In the genomic region with DNA sequence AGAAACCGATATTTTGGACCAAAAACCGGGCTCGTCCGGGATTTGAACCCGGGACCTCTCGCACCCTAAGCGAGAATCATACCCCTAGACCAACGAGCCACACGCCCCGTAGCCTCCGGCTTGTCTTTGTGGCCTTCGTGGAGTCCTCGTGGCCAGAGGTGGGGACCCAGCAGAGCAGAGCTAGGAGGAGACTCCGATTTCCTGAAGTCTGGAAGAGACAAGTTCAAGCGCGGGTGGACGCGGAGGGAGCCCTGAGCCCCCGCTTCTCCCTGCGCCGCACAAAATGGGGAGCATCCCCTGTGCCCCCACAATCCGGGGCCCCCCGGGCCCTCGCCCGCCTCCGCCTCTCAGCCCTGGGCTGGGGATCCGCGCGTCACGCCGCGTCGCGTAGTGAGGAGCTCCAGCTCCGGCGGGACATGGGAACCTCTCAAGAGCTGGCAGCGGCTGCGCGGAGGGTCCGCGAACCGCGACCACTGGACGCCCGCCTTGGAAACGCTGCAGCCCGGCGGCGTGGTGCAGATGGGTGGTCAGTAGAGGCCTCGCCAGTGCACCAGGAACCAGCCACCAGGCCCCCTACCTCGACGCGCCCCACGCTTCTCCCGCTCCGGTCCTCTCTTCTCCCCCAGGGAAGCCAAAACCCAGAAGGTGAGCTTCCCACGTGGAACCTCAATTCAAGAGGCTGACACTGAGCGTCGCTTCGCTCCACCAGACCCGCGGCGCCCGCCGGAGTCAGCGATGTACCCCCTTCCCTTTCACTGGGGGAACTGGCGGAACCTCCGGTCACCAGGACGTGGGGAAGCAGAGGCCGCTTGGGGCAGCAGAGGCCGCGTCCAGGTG, we compare ENCODE assay signal across 9 cellular contexts. TPM values are rescaled to one million over a fixed set of nuclear protein-coding genes. Genes with fewer than 3 reads are reported as not detected.
A peak's percentile ranks its signal among the peaks of the same experiment; 100 is the strongest.
DNase-seq lines count a peak whose midpoint lies in the region; ATAC-seq and TF ChIP-seq lines count a peak whose summit lies in the region.
"Had no signal": no experiment of that assay in that cellular context is flagged by ENCODE, and none has a peak within 500 bp of the region (broad histone marks: within the 10 kb centered on the region; RNA-seq: fewer than 3 reads in every experiment).

No MANE protein-coding gene starts in this region.

- H3K4me1 Mint-ChIP-seq in CD8-positive, alpha-beta memory T cell: peaks cover 24 to 30% (median 30%) of the 10 kb centered on the region in 3 donors
- peaks cover 34% of the 10 kb centered on the region for H3K4me1 Mint-ChIP-seq in activated CD8-positive, alpha-beta T cell treated with anti-CD3 and anti-CD28 coated beads, Interleukin-2, amount 10 ng/mL, durations not matched to agents 7 days and 5 days (ENCODE audit: low read depth)

- DNase-seq in CD8-positive, alpha-beta memory T cell: peak in 3 of 5 donors; percentile 19 to 63 (median 40)
- DNase-seq in activated CD8-positive, alpha-beta T cell treated with anti-CD3 and anti-CD28 coated beads, Interleukin-2, amount 10 ng/mL, durations not matched to agents 7 days and 5 days: peak; percentile 66
- DNase-seq in fibroblast of gingiva (ENCODE audit: low read depth): peak; percentile 49
- DNase-seq in osteoblast (ENCODE audit: insufficient read length, low spot score, missing footprints): peak; percentile 91
- no peak for DNase-seq in central memory CD4-positive, alpha-beta T cell

- H3K9me3 ChIP-seq in CD8-positive, alpha-beta memory T cell (ENCODE audit: low read length): no peaks in the 10 kb centered on the region
- H3K9me3 ChIP-seq in HUES6 (ENCODE audit: control insufficient read depth, insufficient read depth, low read depth, low read length) (no peaks in the 10 kb centered on the region), osteoblast (ENCODE audit: low read depth, low read length) (no peaks in the 10 kb centered on the region)

- peak; percentile 42 for ATAC-seq in activated CD8-positive, alpha-beta T cell treated with anti-CD3 and anti-CD28 coated beads, Interleukin-2, amount 10 ng/mL, durations not matched to agents 7 days and 5 days
- ATAC-seq in HG03442 (IDR thresholded peaks at IDR 0.05; ENCODE audit: unreplicated experiment) (no peak), HG02938 (IDR thresholded peaks at IDR 0.05; ENCODE audit: unreplicated experiment) (no peak)

- H3K9me3 Mint-ChIP-seq in CD8-positive, alpha-beta memory T cell: peaks cover 0 to 7% (median 6%) of the 10 kb centered on the region in 5 donors
- H3K9me3 Mint-ChIP-seq in activated CD8-positive, alpha-beta T cell treated with anti-CD3 and anti-CD28 coated beads, Interleukin-2, amount 10 ng/mL, durations not matched to agents 7 days and 5 days (ENCODE audit: insufficient read depth): no peaks in the 10 kb centered on the region

- H3K27ac Mint-ChIP-seq in CD8-positive, alpha-beta memory T cell: peak overlapping the region in 4 of 8 donors; percentile 17 to 86 (median 52)
- peak overlapping the region; percentile 86 for H3K27ac Mint-ChIP-seq in activated CD8-positive, alpha-beta T cell treated with anti-CD3 and anti-CD28 coated beads, Interleukin-2, amount 10 ng/mL, durations not matched to agents 7 days and 5 days

- POLR2A ChIA-PET in CD8-positive, alpha-beta memory T cell (lab: Charles Lee): interaction anchor here (1.3 to 1.6 kb wide), 2 partner anchors 52 to 100 kb away, joined by 5 to 6 read pairs; a partner anchor contains a TSS
- POLR2A ChIA-PET in activated CD8-positive, alpha-beta T cell treated with anti-CD3 and anti-CD28 coated beads, Interleukin-2, amount 10 ng/mL, durations not matched to agents 7 days and 5 days (lab: Charles Lee): interaction anchor here (1.1 to 1.2 kb wide), 2 partner anchors 82 to 100 kb away, joined by 3 read pairs; no protein-coding TSS in a partner anchor

- H4K20me1 ChIP-seq in osteoblast (ENCODE audit: insufficient read depth, low read length): no peaks in the 10 kb centered on the region

- H3K4me1 ChIP-seq in CD8-positive, alpha-beta memory T cell (ENCODE audit: insufficient read depth, low read length): peaks cover 25% of the 10 kb centered on the region
- H3K4me1 ChIP-seq in HUES6 (ENCODE audit: control insufficient read depth, insufficient read depth, low read length): peaks cover 6% of the 10 kb centered on the region; the same call in 1 of the 2 replicates
- peaks cover 10% of the 10 kb centered on the region for H3K4me1 ChIP-seq in osteoblast (ENCODE audit: insufficient read depth, low read length)

- H3K27me3 ChIP-seq in CD8-positive, alpha-beta memory T cell (ENCODE audit: insufficient read depth, low read length, poor library complexity, severe bottlenecking): peaks cover 58% of the 10 kb centered on the region
- peaks cover 45% of the 10 kb centered on the region for H3K27me3 ChIP-seq in HUES6 (ENCODE audit: control insufficient read depth, insufficient read depth, low read length)
- H3K27me3 ChIP-seq in osteoblast (ENCODE audit: insufficient read depth, low read length): peaks cover 16% of the 10 kb centered on the region

- CTCF ChIA-PET in CD8-positive, alpha-beta memory T cell (lab: Charles Lee): interaction anchor here (0.6 to 2.2 kb wide), 9 partner anchors 13 to 274 kb away, joined by 3 to 6 read pairs (median 3); no protein-coding TSS in a partner anchor
- CTCF ChIA-PET in activated CD8-positive, alpha-beta T cell treated with anti-CD3 and anti-CD28 coated beads, Interleukin-2, amount 10 ng/mL, durations not matched to agents 7 days and 5 days (lab: Charles Lee): interaction anchor here (0.6 to 3.4 kb wide), 9 partner anchors 9 to 100 kb away, joined by 3 to 18 read pairs (median 4); a partner anchor contains a TSS

- peaks cover 0 to 4% (median 0%) of the 10 kb centered on the region in 3 donors for H3K36me3 Mint-ChIP-seq in CD8-positive, alpha-beta memory T cell
- peaks cover 9% of the 10 kb centered on the region for H3K36me3 Mint-ChIP-seq in activated CD8-positive, alpha-beta T cell treated with anti-CD3 and anti-CD28 coated beads, Interleukin-2, amount 10 ng/mL, durations not matched to agents 7 days and 5 days (ENCODE audit: low read depth)

- H3K4me3 Mint-ChIP-seq in CD8-positive, alpha-beta memory T cell: peak overlapping the region; percentile 59 to 93 (median 80)
- peak overlapping the region; percentile 79 for H3K4me3 Mint-ChIP-seq in activated CD8-positive, alpha-beta T cell treated with anti-CD3 and anti-CD28 coated beads, Interleukin-2, amount 10 ng/mL, durations not matched to agents 7 days and 5 days

- H3K36me3 ChIP-seq in CD8-positive, alpha-beta memory T cell (ENCODE audit: insufficient read depth, low read length): no peaks in the 10 kb centered on the region
- H3K36me3 ChIP-seq in HUES6 (ENCODE audit: control insufficient read depth, insufficient read depth, low read length) (no peaks in the 10 kb centered on the region), osteoblast (ENCODE audit: insufficient read depth, low read length) (no peaks in the 10 kb centered on the region)

- H3K4me2 ChIP-seq in osteoblast (ENCODE audit: insufficient read depth, low read length): peak overlapping the region; percentile 88

- H3K27ac ChIP-seq in CD8-positive, alpha-beta memory T cell (ENCODE audit: low read depth, low read length): peak overlapping the region; percentile 24
- H3K27ac ChIP-seq in HUES6 (ENCODE audit: low read depth, low read length) (no peak overlapping the region), osteoblast (ENCODE audit: low read depth, low read length) (no peak overlapping the region)

- peak overlapping the region; percentile 92 for H2AFZ ChIP-seq in osteoblast (ENCODE audit: low read length)

- H3K79me2 ChIP-seq in osteoblast (ENCODE audit: insufficient read depth, low read length): no peaks in the 10 kb centered on the region

- peaks cover 67 to 78% of the 10 kb centered on the region in 2 donors for H3K27me3 Mint-ChIP-seq in CD8-positive, alpha-beta memory T cell
- peaks cover 72% of the 10 kb centered on the region for H3K27me3 Mint-ChIP-seq in activated CD8-positive, alpha-beta T cell treated with anti-CD3 and anti-CD28 coated beads, Interleukin-2, amount 10 ng/mL, durations not matched to agents 7 days and 5 days (ENCODE audit: low read depth)

- H3K9ac ChIP-seq in HUES6 (ENCODE audit: low read length): peak overlapping the region; percentile 39

- TF ChIP-seq CTCF in osteoblast (IDR thresholded peaks at IDR 0.05; ENCODE audit: extremely low read depth, low read depth, low read length): peak; percentile 29

- peak overlapping the region; percentile 50 for H3K4me3 ChIP-seq in CD8-positive, alpha-beta memory T cell (ENCODE audit: low read length)
- peak overlapping the region; percentile 84 for H3K4me3 ChIP-seq in HUES6 (ENCODE audit: low read depth, low read length)
- peak overlapping the region; percentile 70 for H3K4me3 ChIP-seq in osteoblast (ENCODE audit: insufficient read depth, low read length)

RNA-seq across cellular contexts. Expression of a gene that starts 5.2 kb away (rescaled TPM):
- not detected for total RNA-seq in CD8-positive, alpha-beta memory T cell
- not detected for polyA plus RNA-seq in CD8-positive, alpha-beta memory T cell
- not detected for total RNA-seq in activated CD8-positive, alpha-beta T cell treated with anti-CD3 and anti-CD28 coated beads, Interleukin-2, amount 10 ng/mL, durations not matched to agents 7 days and 5 days
- 0.36 TPM in 1 of 2 replicates, not detected in the other for total RNA-seq in osteoblast
- total RNA-seq: skeletal muscle tissue had no signal

RNA-seq across cellular contexts. Expression of a gene that starts 48.0 kb away (rescaled TPM):
- total RNA-seq in CD8-positive, alpha-beta memory T cell: 10 to 100 TPM; 10.4 to 10.5 TPM
- polyA plus RNA-seq in CD8-positive, alpha-beta memory T cell: 3.8 TPM
- 10 to 100 TPM; 10.8 to 12.1 TPM for total RNA-seq in activated CD8-positive, alpha-beta T cell treated with anti-CD3 and anti-CD28 coated beads, Interleukin-2, amount 10 ng/mL, durations not matched to agents 7 days and 5 days
- 8.0 and 9.4 TPM in 2 replicates for total RNA-seq in osteoblast

RNA-seq across cellular contexts. Expression of a gene that starts 52.1 kb away (rescaled TPM):
- total RNA-seq in CD8-positive, alpha-beta memory T cell: 10 to 100 TPM; 13.0 to 14.6 TPM
- 11.2 TPM for polyA plus RNA-seq in CD8-positive, alpha-beta memory T cell
- 10 to 100 TPM; 13.7 to 18.4 TPM for total RNA-seq in activated CD8-positive, alpha-beta T cell treated with anti-CD3 and anti-CD28 coated beads, Interleukin-2, amount 10 ng/mL, durations not matched to agents 7 days and 5 days
- total RNA-seq in osteoblast: 11.5 and 11.6 TPM in 2 replicates
